In the genomic region with DNA sequence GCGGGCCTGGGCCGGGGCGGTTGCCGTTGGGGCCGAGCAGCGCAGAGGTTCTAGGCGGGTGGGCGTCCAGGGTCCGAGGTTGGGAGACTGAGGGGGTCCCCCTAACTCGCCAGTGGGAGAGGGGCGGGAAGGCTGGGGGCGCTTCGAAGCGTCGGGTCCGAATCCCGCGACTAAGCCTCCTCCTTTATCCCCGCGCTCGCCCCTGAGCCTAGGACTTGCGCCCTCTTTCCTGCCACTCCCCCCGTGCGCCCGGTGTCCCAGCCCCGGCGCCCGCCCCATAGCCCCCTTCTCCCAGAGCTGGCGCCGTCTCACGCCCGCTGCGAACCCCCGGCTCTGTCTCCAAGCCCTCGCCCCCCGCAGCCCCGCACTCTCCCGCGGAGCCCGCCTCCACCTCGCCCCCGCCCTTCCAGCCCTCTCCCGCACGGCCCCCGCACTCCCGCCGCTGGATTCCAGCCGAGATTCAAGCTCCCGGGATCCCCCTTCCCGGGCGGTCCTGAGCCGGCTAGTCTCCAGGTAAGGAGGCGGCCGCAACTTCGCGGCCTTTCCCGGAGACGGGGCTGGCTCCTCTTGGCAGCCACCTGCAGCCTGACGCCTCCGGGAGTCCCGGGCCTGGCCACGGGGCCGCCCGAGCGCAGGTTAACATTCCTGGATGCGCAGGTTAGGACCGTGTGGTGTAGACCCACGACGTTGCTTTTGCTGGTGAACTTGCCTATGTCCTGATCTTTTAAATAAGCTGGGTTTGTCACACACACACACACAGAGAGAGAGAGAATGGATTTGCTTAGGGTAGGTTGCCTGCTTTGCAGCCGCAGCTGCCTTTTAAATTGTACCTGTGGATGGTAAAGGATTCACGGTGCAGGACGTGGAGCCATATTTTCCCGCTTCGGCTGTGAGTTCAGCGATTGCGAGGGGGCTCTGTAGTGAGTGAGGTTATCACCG, we compare ENCODE assay signal across 8 cellular contexts. TPM values are rescaled to one million over a fixed set of nuclear protein-coding genes. Genes with fewer than 3 reads are reported as not detected.
DNase-seq lines count a peak whose midpoint lies in the region; ATAC-seq and TF ChIP-seq lines count a peak whose summit lies in the region.

No MANE protein-coding gene starts in this region.

- peaks cover 7 to 15% of the 10 kb centered on the region in 2 donors for H3K36me3 Mint-ChIP-seq in CD14-positive monocyte
- peaks cover 18% of the 10 kb centered on the region for H3K36me3 Mint-ChIP-seq in activated naive CD8-positive, alpha-beta T cell treated with anti-CD3 and anti-CD28 coated beads, Interleukin-2, amount 10 ng/mL, durations not matched to agents 7 days and 5 days

- peak overlapping the region; percentile 70 for H3K9ac ChIP-seq in rectal smooth muscle tissue (ENCODE audit: low read length)

- DNase-seq in CD14-positive monocyte (ENCODE audit: low spot score) (no peak), GM20000 (ENCODE audit: low spot score) (peak; percentile 42), NCI-H2171 treated with DMSO at 0.1 percent for 48 hours (lab: John Stamatoyannopoulos, UW) (peak; percentile 36), left ventricle myocardium inferior (peak; percentile 35), dedifferentiated amniotic fluid mesenchymal stem cell (ENCODE audit: extremely low spot score) (no peak)
- DNase-seq in activated naive CD8-positive, alpha-beta T cell treated with anti-CD3 and anti-CD28 coated beads, Interleukin-2, amount 10 ng/mL, durations not matched to agents 7 days and 5 days = peak; percentile 57

- no peaks in the 10 kb centered on the region for H3K9me3 ChIP-seq in left ventricle myocardium inferior (replicated peaks)

- intact Hi-C loops in CD14-positive monocyte (cut with micrococcal nuclease) = loop anchor here (1.0 to 10.0 kb wide), 2 partner anchors 47 to 287 kb away; partner anchors contain the start of gene SLC25A36 (in 1 of the 2)
- intact Hi-C loops in left ventricle myocardium inferior (cut with micrococcal nuclease) = no loop called here

- peak overlapping the region in 2 of 7 donors; percentile 58 to 74 for H3K27ac Mint-ChIP-seq in CD14-positive monocyte
- peak overlapping the region; percentile 44 for H3K27ac Mint-ChIP-seq in activated naive CD8-positive, alpha-beta T cell treated with anti-CD3 and anti-CD28 coated beads, Interleukin-2, amount 10 ng/mL, durations not matched to agents 7 days and 5 days

- POLR2A ChIA-PET in activated naive CD8-positive, alpha-beta T cell treated with anti-CD3 and anti-CD28 coated beads, Interleukin-2, amount 10 ng/mL, durations not matched to agents 7 days and 5 days (lab: Charles Lee) = interaction anchor here (0.7 to 4.3 kb wide), 24 partner anchors 8 to 267 kb away, joined by 3 to 85 read pairs (median 8); no protein-coding TSS in a partner anchor

- H3K27me3 ChIP-seq in left ventricle myocardium inferior (ENCODE audit: low read depth) = no peaks in the 10 kb centered on the region
- H3K27me3 ChIP-seq in rectal smooth muscle tissue (ENCODE audit: control insufficient read depth, insufficient read depth, low read length) = no peaks in the 10 kb centered on the region

- peak overlapping the region; percentile 79 to 96 for H3K4me3 Mint-ChIP-seq in CD14-positive monocyte
- H3K4me3 Mint-ChIP-seq in activated naive CD8-positive, alpha-beta T cell treated with anti-CD3 and anti-CD28 coated beads, Interleukin-2, amount 10 ng/mL, durations not matched to agents 7 days and 5 days = peak overlapping the region; percentile 89

- no peaks in the 10 kb centered on the region for H3K9me3 Mint-ChIP-seq in CD14-positive monocyte
- no peaks in the 10 kb centered on the region for H3K9me3 Mint-ChIP-seq in activated naive CD8-positive, alpha-beta T cell treated with anti-CD3 and anti-CD28 coated beads, Interleukin-2, amount 10 ng/mL, durations not matched to agents 7 days and 5 days

- TF ChIP-seq CTCF in CD14-positive monocyte (IDR thresholded peaks at IDR 0.05) (peak; percentile 10), GM20000 (IDR thresholded peaks at IDR 0.05; ENCODE audit: extremely low read depth, missing control alignments) (no peak), left ventricle myocardium inferior (IDR thresholded peaks at IDR 0.05; ENCODE audit: borderline replicate concordance) (no peak)

- H3K4me1 Mint-ChIP-seq in CD14-positive monocyte = peaks cover 58% of the 10 kb centered on the region
- H3K4me1 Mint-ChIP-seq in activated naive CD8-positive, alpha-beta T cell treated with anti-CD3 and anti-CD28 coated beads, Interleukin-2, amount 10 ng/mL, durations not matched to agents 7 days and 5 days = peaks cover 53% of the 10 kb centered on the region

- peaks cover 0 to 8% (median 6%) of the 10 kb centered on the region in 3 donors for H3K27me3 Mint-ChIP-seq in CD14-positive monocyte (ENCODE audit: low read depth in 3 of 3)
- peaks cover 2% of the 10 kb centered on the region for H3K27me3 Mint-ChIP-seq in activated naive CD8-positive, alpha-beta T cell treated with anti-CD3 and anti-CD28 coated beads, Interleukin-2, amount 10 ng/mL, durations not matched to agents 7 days and 5 days

- H3K36me3 ChIP-seq in left ventricle myocardium inferior (peaks cover 6% of the 10 kb centered on the region), rectal smooth muscle tissue (ENCODE audit: control insufficient read depth, insufficient read depth, low read length) (no peaks in the 10 kb centered on the region)

- H3K27ac ChIP-seq in left ventricle myocardium inferior (replicated peaks) (peak overlapping the region; percentile 96), rectal smooth muscle tissue (ENCODE audit: low read depth, low read length) (peak overlapping the region; percentile 40)

- H3K4me3 ChIP-seq in left ventricle myocardium inferior (peak overlapping the region; percentile 96), rectal smooth muscle tissue (ENCODE audit: low read length) (peak overlapping the region; percentile 77)

- peaks cover 50% of the 10 kb centered on the region for H3K4me1 ChIP-seq in left ventricle myocardium inferior
- H3K4me1 ChIP-seq in rectal smooth muscle tissue (ENCODE audit: control insufficient read depth, insufficient read depth, low read length) = no peaks in the 10 kb centered on the region

- ATAC-seq in activated naive CD8-positive, alpha-beta T cell treated with anti-CD3 and anti-CD28 coated beads, Interleukin-2, amount 10 ng/mL, durations not matched to agents 7 days and 5 days (ENCODE audit: low read depth) = peak; percentile 3
- ATAC-seq in GM21786 (IDR thresholded peaks at IDR 0.05; ENCODE audit: unreplicated experiment) = no peak

RNA-seq across cellular contexts. Expression of gene PXYLP1, which starts 0.6 kb away (rescaled TPM):
- polyA plus RNA-seq in CD14-positive monocyte = 1 to 10 TPM; 4.1 to 5.8 TPM
- total RNA-seq in activated naive CD8-positive, alpha-beta T cell treated with anti-CD3 and anti-CD28 coated beads, Interleukin-2, amount 10 ng/mL, durations not matched to agents 7 days and 5 days = 10 to 100 TPM; 15.8 to 19.5 TPM
- 25.6 TPM for total RNA-seq in left ventricle myocardium inferior

Comparison
In these comparisons a context has a peak if more than half of its experiments do, and no peak if none do; other contexts are left out.
1. DNase-seq: peak in GM20000 (single experiment), NCI-H2171 treated with DMSO at 0.1 percent for 48 hours (single experiment), activated naive CD8-positive, alpha-beta T cell treated with anti-CD3 and anti-CD28 coated beads, Interleukin-2, amount 10 ng/mL, durations not matched to agents 7 days and 5 days (single experiment) and left ventricle myocardium inferior (single experiment); none in CD14-positive monocyte (single experiment) and dedifferentiated amniotic fluid mesenchymal stem cell (single experiment).